23 cellular contexts compared by ENCODE assay signal in genomic region chr18:68053290-68053689, GRCh38.
"Had no signal": no experiment of that assay in that cellular context is flagged by ENCODE, and none has a peak within 500 bp of the region (broad histone marks: within the 10 kb centered on the region; RNA-seq: fewer than 3 reads in every experiment).

No MANE protein-coding gene starts in this region.

- ATAC-seq: gastrocnemius medialis; heart right ventricle; left cardiac atrium; left lung; left ventricle myocardium superior; lower lobe of right lung; mucosa of descending colon; naive thymus-derived CD8-positive, alpha-beta T cell had no signal

- DNase-seq: colonic mucosa; cortex of kidney; effector CD4-positive, alpha-beta T cell; effector memory CD4-positive, alpha-beta T cell; foreskin fibroblast; foreskin melanocyte; gastrocnemius medialis; glutamatergic neuron; head of caudate nucleus; heart right ventricle; hippocampal formation; left cardiac atrium; left lung; left ventricle myocardium superior; lower lobe of right lung; mesenchymal stem cell; mucosa of descending colon; naive B cell; naive thymus-derived CD8-positive, alpha-beta T cell had no signal

- H3K4me1 ChIP-seq: colonic mucosa, esophagus muscularis mucosa, gastrocnemius medialis, heart right ventricle, left lung, lower lobe of right lung had no signal

- H3K4me3 ChIP-seq: colonic mucosa, esophagus muscularis mucosa, gastrocnemius medialis, heart right ventricle, left lung, lower lobe of right lung, mucosa of descending colon had no signal

- H3K27ac ChIP-seq: colonic mucosa, esophagus muscularis mucosa, gastrocnemius medialis, heart right ventricle, left lung, lower lobe of right lung had no signal

- H3K36me3 ChIP-seq: colonic mucosa, esophagus muscularis mucosa, gastrocnemius medialis, heart right ventricle, left lung, lower lobe of right lung had no signal

- H3K9me3 ChIP-seq: colonic mucosa, esophagus muscularis mucosa, gastrocnemius medialis, heart right ventricle, left lung, lower lobe of right lung, mucosa of descending colon had no signal

- FAIRE-seq: endothelial cell of umbilical vein, islet of Langerhans, keratinocyte had no signal

- H3K27me3 ChIP-seq: colonic mucosa, esophagus muscularis mucosa, gastrocnemius medialis, heart right ventricle, left lung had no signal
